19 cellular contexts compared by ENCODE assay signal in the genomic region with DNA sequence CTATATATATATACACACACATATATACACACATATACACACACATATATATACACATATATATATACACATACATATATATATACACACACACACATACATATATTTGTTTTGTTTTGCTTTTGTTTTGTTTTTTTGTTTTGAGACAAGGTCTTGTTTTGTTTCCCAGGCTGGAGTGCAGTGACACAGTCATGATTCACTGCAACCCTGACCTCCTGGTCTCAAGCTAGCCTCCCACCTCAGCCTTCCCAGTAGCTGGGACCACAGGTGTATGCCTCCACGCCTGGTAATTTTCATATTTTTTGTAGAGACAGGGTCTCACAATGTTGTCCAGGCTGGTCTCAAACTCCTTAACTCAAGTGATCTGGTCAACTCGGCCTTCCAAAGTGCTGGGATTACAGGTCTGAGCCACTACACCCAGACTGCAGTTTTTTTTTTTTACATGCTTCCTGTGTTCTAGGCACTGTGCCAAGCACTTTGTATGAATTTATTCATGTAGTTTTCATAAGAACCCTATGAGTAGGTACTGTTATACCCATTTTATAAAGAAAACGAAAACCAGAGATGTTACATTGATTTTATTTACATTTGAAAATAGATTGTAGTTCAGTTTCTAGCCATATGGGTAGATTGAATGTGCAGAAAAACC.
DNase-seq lines count a peak whose midpoint lies in the region; ATAC-seq and TF ChIP-seq lines count a peak whose summit lies in the region.
"Had no signal": no experiment of that assay in that cellular context is flagged by ENCODE, and none has a peak within 500 bp of the region (broad histone marks: within the 10 kb centered on the region; RNA-seq: fewer than 3 reads in every experiment).

No MANE protein-coding gene starts in this region.

- no peak overlapping the region for H2BK15ac ChIP-seq in IMR-90 (ENCODE audit: low read depth, low read length)

- no peak overlapping the region for H3K9ac ChIP-seq in IMR-90 (ENCODE audit: low read depth, low read length)

- H4K5ac ChIP-seq in IMR-90 (ENCODE audit: low read depth, low read length), result no peak overlapping the region

- BruUV-seq in IMR-90 (replicated peaks; lab: Mats Ljungman, UMichigan), result no TSS peak

- 90% methylated on average over 2 of the region's 3 CpGs; no CpG with 5 or more reads in 1 of the 2 experiments for WGBS in IMR-90 (ENCODE audit: extremely low coverage in 2 of 2, insufficient read length in 1 of 2), 2 experiments

- H2AK9ac ChIP-seq in IMR-90 (replicated peaks; ENCODE audit: low read depth, low read length, poor library complexity), result no peak overlapping the region

- no peaks in the 10 kb centered on the region for H3K27me3 ChIP-seq in IMR-90 (ENCODE audit: control insufficient read depth, insufficient read depth, low read length)
- H3K27me3 ChIP-seq: adrenal gland, BE2C, SJSA1, uterus had no signal

- intact Hi-C loops in IMR-90 (cut with micrococcal nuclease), result no loop called here

- H3K27ac ChIP-seq in IMR-90 (ENCODE audit: insufficient read depth, low read length), result no peak overlapping the region
- H3K27ac ChIP-seq: adrenal gland, SJSA1, uterus had no signal

- no peaks in the 10 kb centered on the region for H3K9me3 ChIP-seq in IMR-90 (ENCODE audit: control insufficient read depth, insufficient read depth, low read length)
- H3K9me3 ChIP-seq: adrenal gland, BE2C, SJSA1, uterus had no signal

- in situ Hi-C loops in IMR-90 (cut with MboI; ENCODE audit: low sequenced_read_pairs), result no loop called here

- dilution Hi-C loops in IMR-90 (cut with HindIII; ENCODE audit: low sequenced_read_pairs, unreplicated experiment), result no loop called here

- H4K91ac ChIP-seq in IMR-90 (ENCODE audit: insufficient read depth, low read depth, low read length), result no peak overlapping the region

- H2AFZ ChIP-seq in IMR-90 (replicated peaks; ENCODE audit: low read length, poor library complexity), result no peak overlapping the region

- H2BK120ac ChIP-seq in IMR-90 (ENCODE audit: low read depth, low read length), result no peak overlapping the region

- DNase-seq in NCI-H1092 treated with DMSO at 0.1 percent for 48 hours (lab: John Stamatoyannopoulos, UW), result peak; percentile 31
- no peak for DNase-seq in NCI-H1092 (lab: John Stamatoyannopoulos, UW)
- DNase-seq in IMR-90, result peak; percentile 44
- DNase-seq in cardiac fibroblast (ENCODE audit: low read depth in 2 of 2), result peak; percentile 68 to 84
- DNase-seq in lung microvascular endothelial cell (ENCODE audit: low read depth in 2 of 2), result peak; percentile 89 to 90
- DNase-seq in effector CD8-positive, alpha-beta T cell (lab: John Stamatoyannopoulos, UW), result no peak
- DNase-seq in NCI-H1417 treated with DMSO at 0.1 percent for 48 hours (lab: John Stamatoyannopoulos, UW), result no peak
- DNase-seq in stimulated activated CD4-positive, alpha-beta T cell treated with anti-CD3 and anti-CD28 coated beads, Interleukin-12 subunit alpha, Interleukin-12 subunit beta, amount 100 ng/mL, for 4 hours, result no peak
- DNase-seq: activated CD4-positive, alpha-beta T cell treated with anti-CD3 and anti-CD28 coated beads, Interleukin-2, amount 10 ng/mL, durations not matched to agents 24 days and 14 days; activated CD8-positive, alpha-beta memory T cell treated with anti-CD3 and anti-CD28 coated beads, Interleukin-2, amount 50 U/mL, for 4 hours; activated effector memory CD4-positive, alpha-beta T cell treated with Interleukin-2 at 50 U/mL for 16 hours; BE2C; natural killer cell; stimulated activated CD4-positive, alpha-beta T cell treated with anti-CD3 and anti-CD28 coated beads, Interleukin-1b, Interleukin-23, amount 100 ng/mL, for 48 hours; uterus had no signal

- no peaks in the 10 kb centered on the region for H4K20me1 ChIP-seq in IMR-90 (ENCODE audit: insufficient read depth, low read length)

- TF ChIP-seq CTCF in IMR-90 (conservative IDR thresholded peaks at IDR 0.05; ENCODE audit: low read depth, low read length) (no peak), cardiac fibroblast (IDR thresholded peaks at IDR 0.05; ENCODE audit: low read depth, low read length) (no peak)

- H3K9me1 ChIP-seq in IMR-90 (ENCODE audit: insufficient read depth, low read length), result peaks cover 8% of the 10 kb centered on the region; the same call in 1 of the 2 replicates

- no peaks in the 10 kb centered on the region for H3K4me1 ChIP-seq in IMR-90 (ENCODE audit: control insufficient read depth, insufficient read depth, low read length)
- H3K4me1 ChIP-seq: SJSA1, uterus had no signal

- H2BK5ac ChIP-seq in IMR-90 (ENCODE audit: low read depth, low read length, poor library complexity, severe bottlenecking), result no peak overlapping the region

- H3K18ac ChIP-seq in IMR-90 (ENCODE audit: low read depth, low read length), result no peak overlapping the region

- H3K56ac ChIP-seq in IMR-90 (ENCODE audit: extremely low read depth, insufficient read depth, low read length), result no peak overlapping the region

- no peak overlapping the region for H3K4ac ChIP-seq in IMR-90 (ENCODE audit: low read depth, low read length)

- peaks cover 11 to 35% of the 10 kb centered on the region in 2 experiments for H3K79me1 ChIP-seq in IMR-90 (ENCODE audit: low read depth in 1 of 2, low read length in 2 of 2)

- TF ChIP-seq POLR2A in IMR-90 (IDR thresholded peaks at IDR 0.05; ENCODE audit: low read depth, low read length), result no peak

- no peak overlapping the region for H3K14ac ChIP-seq in IMR-90 (replicated peaks; ENCODE audit: low read depth, low read length)

- H3K23ac ChIP-seq in IMR-90 (ENCODE audit: low read depth, low read length), result no peak overlapping the region

- no peak for ATAC-seq in IMR-90 (ENCODE audit: low read depth)
- ATAC-seq: left lobe of liver; natural killer cell; stimulated activated memory B cell treated with anti-CD40 and anti-IgM and Interleukin-4, amounts not matched to agents 10 μg/mL and 1 μg/mL and 100 μg/mL, for 72 hours had no signal

- H2AK5ac ChIP-seq in IMR-90 (ENCODE audit: low read depth, low read length), result no peak overlapping the region

- CTCF ChIA-PET in IMR-90 (lab: Yijun Ruan, JAX), result no interaction called here

- POLR2A ChIA-PET in IMR-90 (lab: Charles Lee; ENCODE audit: unreplicated experiment), result no interaction called here

- TF ChIP-seq RAD21 in IMR-90 (IDR thresholded peaks at IDR 0.05; ENCODE audit: low read length), result no peak

- H3K4me3 ChIP-seq in IMR-90 (ENCODE audit: insufficient read depth, low read depth, low read length) (no peak overlapping the region), cardiac fibroblast (replicated peaks in 1 of 2; ENCODE audit: low read depth in 2 of 2, low read length in 2 of 2) (no peak overlapping the region)
- H3K4me3 ChIP-seq: adrenal gland, SJSA1, uterus had no signal

- H4K8ac ChIP-seq in IMR-90 (ENCODE audit: low read depth in 2 of 2, low read length in 2 of 2), result no peak overlapping the region

- no peaks in the 10 kb centered on the region for H3K36me3 ChIP-seq in IMR-90 (ENCODE audit: control insufficient read depth, insufficient read depth, low read length)
- H3K36me3 ChIP-seq: adrenal gland, BE2C, SJSA1, uterus had no signal

- no peak overlapping the region for H2BK20ac ChIP-seq in IMR-90 (ENCODE audit: low read depth, low read length)

- H3K4me2 ChIP-seq in IMR-90 (ENCODE audit: low read depth, low read length), result no peak overlapping the region

TF ChIP-seq in IMR-90, 13 proteins besides CTCF, POLR2A, EP300 and RAD21:
- TF ChIP-seq RFX5 (IDR thresholded peaks at IDR 0.05; ENCODE audit: low read depth, low read length), result no peak
- TF ChIP-seq BHLHE40 (IDR thresholded peaks at IDR 0.05; ENCODE audit: low read depth, low read length), result no peak
- no peak for TF ChIP-seq MAZ (IDR thresholded peaks at IDR 0.05; ENCODE audit: borderline replicate concordance, low read depth, low read length)
- no peak for TF ChIP-seq RCOR1 (IDR thresholded peaks at IDR 0.05; ENCODE audit: insufficient replicate concordance, low read length)
- TF ChIP-seq NFE2L2 (IDR thresholded peaks at IDR 0.05; ENCODE audit: low read depth, low read length), result no peak
- no peak for TF ChIP-seq FOS (IDR thresholded peaks at IDR 0.05; ENCODE audit: low read depth, low read length)
- TF ChIP-seq, protein P1, sequence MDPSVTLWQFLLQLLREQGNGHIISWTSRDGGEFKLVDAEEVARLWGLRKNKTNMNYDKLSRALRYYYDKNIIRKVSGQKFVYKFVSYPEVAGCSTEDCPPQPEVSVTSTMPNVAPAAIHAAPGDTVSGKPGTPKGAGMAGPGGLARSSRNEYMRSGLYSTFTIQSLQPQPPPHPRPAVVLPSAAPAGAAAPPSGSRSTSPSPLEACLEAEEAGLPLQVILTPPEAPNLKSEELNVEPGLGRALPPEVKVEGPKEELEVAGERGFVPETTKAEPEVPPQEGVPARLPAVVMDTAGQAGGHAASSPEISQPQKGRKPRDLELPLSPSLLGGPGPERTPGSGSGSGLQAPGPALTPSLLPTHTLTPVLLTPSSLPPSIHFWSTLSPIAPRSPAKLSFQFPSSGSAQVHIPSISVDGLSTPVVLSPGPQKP (IDR thresholded peaks at IDR 0.05; ENCODE audit: borderline replicate concordance, low read depth, low read length), result no peak
- no peak for TF ChIP-seq CEBPB (IDR thresholded peaks at IDR 0.05; ENCODE audit: low read depth, low read length)
- TF ChIP-seq, protein P2, sequence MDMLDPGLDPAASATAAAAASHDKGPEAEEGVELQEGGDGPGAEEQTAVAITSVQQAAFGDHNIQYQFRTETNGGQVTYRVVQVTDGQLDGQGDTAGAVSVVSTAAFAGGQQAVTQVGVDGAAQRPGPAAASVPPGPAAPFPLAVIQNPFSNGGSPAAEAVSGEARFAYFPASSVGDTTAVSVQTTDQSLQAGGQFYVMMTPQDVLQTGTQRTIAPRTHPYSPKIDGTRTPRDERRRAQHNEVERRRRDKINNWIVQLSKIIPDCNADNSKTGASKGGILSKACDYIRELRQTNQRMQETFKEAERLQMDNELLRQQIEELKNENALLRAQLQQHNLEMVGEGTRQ (IDR thresholded peaks at IDR 0.05; ENCODE audit: low read depth, low read length), result no peak

Comparison
In these comparisons a context has a peak if more than half of its experiments do, and no peak if none do; other contexts are left out.
1. DNase-seq: peak in NCI-H1092 treated with DMSO at 0.1 percent for 48 hours (single experiment), IMR-90 (single experiment), cardiac fibroblast (2 of 2) and lung microvascular endothelial cell (2 of 2); none in NCI-H1092 (single experiment), effector CD8-positive, alpha-beta T cell (single experiment), NCI-H1417 treated with DMSO at 0.1 percent for 48 hours (single experiment) and stimulated activated CD4-positive, alpha-beta T cell treated with anti-CD3 and anti-CD28 coated beads, Interleukin-12 subunit alpha, Interleukin-12 subunit beta, amount 100 ng/mL, for 4 hours (single experiment).